In the genomic region with DNA sequence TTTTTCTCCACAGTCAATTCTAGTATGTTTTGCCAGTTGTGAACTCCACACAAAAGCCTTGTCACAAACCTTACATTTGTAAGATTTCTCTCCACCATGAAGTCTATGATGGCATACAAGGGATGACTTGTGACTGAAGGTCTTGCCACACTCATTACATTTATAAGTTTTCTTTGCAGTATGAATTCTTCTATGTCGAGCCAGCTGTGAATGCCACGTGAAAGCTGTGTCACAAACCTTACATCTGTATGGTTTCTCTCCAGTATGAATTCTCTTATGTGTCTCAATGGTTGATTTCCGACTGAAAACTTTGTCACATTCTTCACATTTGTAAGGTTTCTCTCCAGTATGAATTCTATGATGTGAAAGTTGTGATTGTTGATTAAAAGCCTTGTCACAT, we compare ENCODE assay signal across 2 cellular contexts.
TF ChIP-seq lines count a peak whose summit lies in the region.

No MANE protein-coding gene starts in this region.

TF ChIP-seq in HCT116, 20 proteins besides CTCF, POLR2A, EP300 and RAD21:
- 0 out of 2 replicates have a peak, but pooled peaks have one; percentile 23 for TF ChIP-seq ZNF274 (IDR thresholded peaks at IDR 0.05; ENCODE audit: low read depth, low read length)
TF ChIP-seq in HCT116: peak in this region for 1; not testable (repeated sequence) for 19.

TF ChIP-seq in H1, 55 proteins besides CTCF, POLR2A, EP300 and RAD21:
- peak; percentile 41; the same call in 1 of the 2 replicates for TF ChIP-seq ZNF274 (IDR thresholded peaks at IDR 0.05; ENCODE audit: borderline replicate concordance, extremely low read depth, low read length)
